ENCODE assay signal across 9 cellular contexts in genomic region chr1:87333692-87334347, GRCh38. TPM values are rescaled to one million over a fixed set of nuclear protein-coding genes. Genes with fewer than 3 reads are reported as not detected.
A peak's percentile ranks its signal among the peaks of the same experiment; 100 is the strongest.
DNase-seq lines count a peak whose midpoint lies in the region; ATAC-seq, FAIRE-seq and TF ChIP-seq lines count a peak whose summit lies in the region.
"Had no signal": no experiment of that assay in that cellular context is flagged by ENCODE, and none has a peak within 500 bp of the region (broad histone marks: within the 10 kb centered on the region; RNA-seq: fewer than 3 reads in every experiment).

No MANE protein-coding gene starts in this region.

- no peak for TF ChIP-seq POLR2A in tibial nerve (IDR thresholded peaks at IDR 0.05)
- no peak for TF ChIP-seq POLR2A in GM12892 (IDR thresholded peaks at IDR 0.05; ENCODE audit: low read depth, low read length)

- TF ChIP-seq EP300 in tibial nerve (IDR thresholded peaks at IDR 0.05), result no peak

- peaks cover 20 to 58% (median 43%) of the 10 kb centered on the region in 4 donors for H3K4me1 Mint-ChIP-seq in CD4-positive, CD25-positive, alpha-beta regulatory T cell
- H3K4me1 Mint-ChIP-seq in activated T-helper 17 cell treated with anti-CD3 and anti-CD28 coated beads, Interleukin-2, amount 50 U/mL, for 72 hours, result peaks cover 35% of the 10 kb centered on the region
- H3K4me1 Mint-ChIP-seq in immature natural killer cell, result peaks cover 73 to 86% of the 10 kb centered on the region in 2 donors

- peaks cover 0 to 14% (median 0%) of the 10 kb centered on the region in 7 donors for H3K9me3 Mint-ChIP-seq in CD4-positive, CD25-positive, alpha-beta regulatory T cell
- no peaks in the 10 kb centered on the region for H3K9me3 Mint-ChIP-seq in activated T-helper 17 cell treated with anti-CD3 and anti-CD28 coated beads, Interleukin-2, amount 50 U/mL, for 72 hours
- peaks cover 0 to 2% (median 0%) of the 10 kb centered on the region in 6 donors for H3K9me3 Mint-ChIP-seq in immature natural killer cell

- TF ChIP-seq CTCF in tibial nerve (IDR thresholded peaks at IDR 0.05), result no peak

- peaks cover 0 to 6% of the 10 kb centered on the region in 2 experiments for H3K9me3 ChIP-seq in CD4-positive, CD25-positive, alpha-beta regulatory T cell (ENCODE audit: control insufficient read depth in 2 of 2, low read length in 2 of 2)
- no peaks in the 10 kb centered on the region for H3K9me3 ChIP-seq in tibial nerve
- H3K9me3 ChIP-seq: mucosa of descending colon had no signal

- no peak for FAIRE-seq in GM12892 (lab: Jason Lieb, UNC)

- H3K27ac ChIP-seq in CD4-positive, CD25-positive, alpha-beta regulatory T cell (ENCODE audit: insufficient read depth, low read length, poor library complexity, severe bottlenecking), result no peak overlapping the region
- H3K27ac ChIP-seq in tibial nerve, result peak overlapping the region; percentile 65 to 89 (median 76)

- no peak for ATAC-seq in CD4-positive, CD25-positive, alpha-beta regulatory T cell (ENCODE audit: low read depth in 2 of 2)
- ATAC-seq in HG02763 (IDR thresholded peaks at IDR 0.05; ENCODE audit: unreplicated experiment) (peak; percentile 16), HG03039 (IDR thresholded peaks at IDR 0.05; ENCODE audit: unreplicated experiment) (no peak)
- ATAC-seq in activated T-helper 17 cell treated with anti-CD3 and anti-CD28 coated beads, Interleukin-2, amount 50 U/mL, for 72 hours (replicated peaks), result peak; percentile 57
- ATAC-seq: mucosa of descending colon had no signal

- no peak overlapping the region for H3K4me3 ChIP-seq in CD4-positive, CD25-positive, alpha-beta regulatory T cell (ENCODE audit: low read depth, low read length)
- H3K4me3 ChIP-seq in tibial nerve, result peak overlapping the region; percentile 38 to 86 (median 53)

- WGBS in tibial nerve, 2 donors, result 48 to 53% methylated on average over 10 of the region's 10 CpGs

- peaks cover 76% of the 10 kb centered on the region for H3K27me3 Mint-ChIP-seq in CD4-positive, CD25-positive, alpha-beta regulatory T cell
- H3K27me3 Mint-ChIP-seq in activated T-helper 17 cell treated with anti-CD3 and anti-CD28 coated beads, Interleukin-2, amount 50 U/mL, for 72 hours, result no peaks in the 10 kb centered on the region
- H3K27me3 Mint-ChIP-seq in immature natural killer cell (ENCODE audit: low read depth in 3 of 3), result peaks cover 8 to 26% (median 18%) of the 10 kb centered on the region in 3 donors

- peak in 1 of 3 donors; percentile 41 for DNase-seq in CD4-positive, CD25-positive, alpha-beta regulatory T cell
- DNase-seq in immature natural killer cell, result peak; percentile 67 to 70 (median 69)
- no peak for DNase-seq in tibial nerve (ENCODE audit: low spot score in 2 of 2)
- no peak for DNase-seq in NK-92 treated with Interleukin-12 subunit alpha and Interleukin-12 subunit beta, amount 100 ng/mL, for 24 hours (lab: John Stamatoyannopoulos, UW)
- DNase-seq in GM12892 (ENCODE audit: insufficient read length), result no peak

- peak overlapping the region; percentile 48 to 93 (median 89) for H3K4me3 Mint-ChIP-seq in CD4-positive, CD25-positive, alpha-beta regulatory T cell
- peak overlapping the region; percentile 86 for H3K4me3 Mint-ChIP-seq in activated T-helper 17 cell treated with anti-CD3 and anti-CD28 coated beads, Interleukin-2, amount 50 U/mL, for 72 hours
- H3K4me3 Mint-ChIP-seq in immature natural killer cell, result peak overlapping the region; percentile 91 to 99 (median 97)

- no peaks in the 10 kb centered on the region for H3K36me3 ChIP-seq in CD4-positive, CD25-positive, alpha-beta regulatory T cell (ENCODE audit: control insufficient read depth, insufficient read depth, low read length)
- H3K36me3 ChIP-seq in tibial nerve, result no peaks in the 10 kb centered on the region

- peaks cover 53% of the 10 kb centered on the region for H3K27me3 ChIP-seq in CD4-positive, CD25-positive, alpha-beta regulatory T cell (ENCODE audit: control insufficient read depth, insufficient read depth, low read length)
- no peaks in the 10 kb centered on the region for H3K27me3 ChIP-seq in tibial nerve

- no peaks in the 10 kb centered on the region for H3K36me3 Mint-ChIP-seq in CD4-positive, CD25-positive, alpha-beta regulatory T cell
- H3K36me3 Mint-ChIP-seq in activated T-helper 17 cell treated with anti-CD3 and anti-CD28 coated beads, Interleukin-2, amount 50 U/mL, for 72 hours (ENCODE audit: low read depth), result peaks cover 32% of the 10 kb centered on the region
- H3K36me3 Mint-ChIP-seq in immature natural killer cell, result peaks cover 0 to 3% (median 0%) of the 10 kb centered on the region in 3 donors

- peak overlapping the region in 1 of 3 donors; percentile 26 for H3K27ac Mint-ChIP-seq in CD4-positive, CD25-positive, alpha-beta regulatory T cell
- peak overlapping the region; percentile 96 for H3K27ac Mint-ChIP-seq in activated T-helper 17 cell treated with anti-CD3 and anti-CD28 coated beads, Interleukin-2, amount 50 U/mL, for 72 hours
- peak overlapping the region; percentile 90 to 99 (median 96) for H3K27ac Mint-ChIP-seq in immature natural killer cell

- peaks cover 46% of the 10 kb centered on the region for H3K4me1 ChIP-seq in CD4-positive, CD25-positive, alpha-beta regulatory T cell (ENCODE audit: control insufficient read depth, insufficient read depth, low read length, poor library complexity, severe bottlenecking)
- H3K4me1 ChIP-seq in tibial nerve, result peaks cover 0 to 61% (median 34%) of the 10 kb centered on the region in 4 donors

RNA-seq across cellular contexts. Expression of gene LMO4, which starts 5.1 kb away (rescaled TPM):
- total RNA-seq in CD4-positive, CD25-positive, alpha-beta regulatory T cell, result 10.3 TPM
- polyA plus RNA-seq in CD4-positive, CD25-positive, alpha-beta regulatory T cell, result 1 to 10 TPM; 2.8 to 5.7 (median 3.8) TPM
- 10 to 100 TPM in 1 of 2 donors, 1 to 10 TPM in 1; 9.2 to 23.1 TPM for total RNA-seq in activated T-helper 17 cell treated with anti-CD3 and anti-CD28 coated beads, Interleukin-2, amount 50 U/mL, for 72 hours
- polyA plus RNA-seq in immature natural killer cell, result 10 to 100 TPM; 34.4 to 57.5 (median 46.1) TPM
- 10 to 100 TPM; 34.7 to 43.2 (median 40.7) TPM for total RNA-seq in tibial nerve
- polyA plus RNA-seq in GM12892 (2012; ENCODE audit: missing spikeins), result 17.0 TPM

Comparison
In these comparisons a context has a peak if more than half of its experiments do, and no peak if none do; other contexts are left out.
1. ATAC-seq: peak in HG02763 (single experiment) and activated T-helper 17 cell treated with anti-CD3 and anti-CD28 coated beads, Interleukin-2, amount 50 U/mL, for 72 hours (single experiment); none in CD4-positive, CD25-positive, alpha-beta regulatory T cell (0 of 2) and HG03039 (single experiment).
2. DNase-seq: peak in immature natural killer cell (3 of 3); none in tibial nerve (0 of 2), NK-92 treated with Interleukin-12 subunit alpha and Interleukin-12 subunit beta, amount 100 ng/mL, for 24 hours (single experiment) and GM12892 (single experiment).
3. Peak in every context shown above with its lines, with median percentiles within 50 percentile points of each other: H3K4me3 Mint-ChIP-seq.